ENCODE assay signal across 11 cellular contexts in the genomic region with DNA sequence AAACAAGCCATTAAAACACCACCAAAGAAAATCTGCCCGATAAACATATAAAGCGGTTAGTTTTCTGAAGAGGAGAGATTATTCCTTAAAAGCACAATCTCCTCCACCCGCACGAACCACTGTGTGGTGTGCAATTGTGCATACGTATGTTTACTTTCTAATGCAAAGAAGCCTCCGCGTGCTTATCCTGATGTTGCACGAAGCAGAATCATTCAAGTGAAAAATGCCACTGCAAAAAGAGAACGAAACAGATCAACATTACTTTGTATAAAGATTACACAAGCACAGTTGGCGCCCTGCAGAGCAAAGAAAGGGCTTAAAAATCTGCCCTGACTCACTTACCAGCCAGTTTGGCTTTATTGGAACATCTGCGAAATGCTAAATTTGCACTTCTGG.
DNase-seq lines count a peak whose midpoint lies in the region; ATAC-seq and TF ChIP-seq lines count a peak whose summit lies in the region.
"Had no signal": no experiment of that assay in that cellular context is flagged by ENCODE, and none has a peak within 500 bp of the region (broad histone marks: within the 10 kb centered on the region; RNA-seq: fewer than 3 reads in every experiment).

No MANE protein-coding gene starts in this region.

- H3K36me3 Mint-ChIP-seq in HFFc6 (ENCODE audit: low read depth) = no peaks in the 10 kb centered on the region; the same call in 1 of the 2 replicates

- no peak for ATAC-seq in GM18517 (IDR thresholded peaks at IDR 0.05; ENCODE audit: unreplicated experiment)
- ATAC-seq: body of pancreas had no signal

- TF ChIP-seq CTCF in AG09309 (IDR thresholded peaks at IDR 0.05; ENCODE audit: control insufficient read depth, insufficient read depth, low read depth, low read length, missing control alignments) (no peak), HFFc6 (IDR thresholded peaks at IDR 0.05) (no peak), astrocyte of the cerebellum (IDR thresholded peaks at IDR 0.05; ENCODE audit: low read depth, low read length, missing control alignments) (no peak)

- H3K27ac Mint-ChIP-seq in HFFc6 = peak overlapping the region; percentile 67

- no peaks in the 10 kb centered on the region for H3K9me3 Mint-ChIP-seq in HFFc6

- in situ Hi-C loops in astrocyte of the cerebellum (cut with HindIII; ENCODE audit: low sequenced_read_pairs) = no loop called here

- peaks cover 68% of the 10 kb centered on the region for H3K4me1 Mint-ChIP-seq in HFFc6 (ENCODE audit: low read depth)

- H3K4me3 ChIP-seq in AG09309 (ENCODE audit: control insufficient read depth, low read depth, low read length) = peak overlapping the region; percentile 13
- H3K4me3 ChIP-seq in astrocyte of the cerebellum (ENCODE audit: low read depth, low read length) = peak overlapping the region; percentile 13
- H3K4me3 ChIP-seq: body of pancreas had no signal

- no peak for TF ChIP-seq POLR2A in erythroblast (IDR thresholded peaks at IDR 0.05; ENCODE audit: low read length)

- no peaks in the 10 kb centered on the region for H3K27me3 Mint-ChIP-seq in HFFc6 (ENCODE audit: insufficient read depth)

- DNase-seq in AG09309 (ENCODE audit: low read depth) (no peak), HFFc6 (peak; percentile 25), astrocyte of the cerebellum (ENCODE audit: low read depth) (peak; percentile 24), midbrain (lab: John Stamatoyannopoulos, UW) (peak; percentile 4), NCI-H2196 (lab: John Stamatoyannopoulos, UW; ENCODE audit: unreplicated experiment) (no peak), erythroblast (lab: John Stamatoyannopoulos, UW) (no peak), kidney glomerular epithelial cell (lab: John Stamatoyannopoulos, UW) (no peak)
- DNase-seq: activated CD8-positive, alpha-beta memory T cell treated with anti-CD3 and anti-CD28 coated beads, Interleukin-2, amount 50 U/mL, for 4 hours; body of pancreas; SW 1271 had no signal

- H3K4me3 Mint-ChIP-seq in HFFc6 = peak overlapping the region; percentile 84

Comparison
In these comparisons a context has a peak if more than half of its experiments do, and no peak if none do; other contexts are left out.
1. DNase-seq: peak in HFFc6 (single experiment), astrocyte of the cerebellum (single experiment) and midbrain (single experiment); none in AG09309 (single experiment), NCI-H2196 (single experiment), erythroblast (0 of 2) and kidney glomerular epithelial cell (single experiment).